1 cellular context compared by ENCODE assay signal in genomic region chr5:68240196-68240595, GRCh38.
TF ChIP-seq lines count a peak whose summit lies in the region.

No MANE protein-coding gene starts in this region.

TF ChIP-seq in GM12878, 131 proteins besides CTCF, POLR2A, EP300 and RAD21 (continued from another document):
- TF ChIP-seq, protein P1, sequence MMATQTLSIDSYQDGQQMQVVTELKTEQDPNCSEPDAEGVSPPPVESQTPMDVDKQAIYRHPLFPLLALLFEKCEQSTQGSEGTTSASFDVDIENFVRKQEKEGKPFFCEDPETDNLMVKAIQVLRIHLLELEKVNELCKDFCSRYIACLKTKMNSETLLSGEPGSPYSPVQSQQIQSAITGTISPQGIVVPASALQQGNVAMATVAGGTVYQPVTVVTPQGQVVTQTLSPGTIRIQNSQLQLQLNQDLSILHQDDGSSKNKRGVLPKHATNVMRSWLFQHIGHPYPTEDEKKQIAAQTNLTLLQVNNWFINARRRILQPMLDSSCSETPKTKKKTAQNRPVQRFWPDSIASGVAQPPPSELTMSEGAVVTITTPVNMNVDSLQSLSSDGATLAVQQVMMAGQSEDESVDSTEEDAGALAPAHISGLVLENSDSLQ (IDR thresholded peaks at IDR 0.05), result peak; percentile 55; the same call in 1 of the 2 replicates
